In genomic region chr9:120856700-120857099, GRCh38 we compare ENCODE assay signal across 11 cellular contexts. TPM values are rescaled to one million over a fixed set of nuclear protein-coding genes. Genes with fewer than 3 reads are reported as not detected.
DNase-seq lines count a peak whose midpoint lies in the region; TF ChIP-seq lines count a peak whose summit lies in the region.
"Had no signal": no experiment of that assay in that cellular context is flagged by ENCODE, and none has a peak within 500 bp of the region (broad histone marks: within the 10 kb centered on the region; RNA-seq: fewer than 3 reads in every experiment).

No MANE protein-coding gene starts in this region.

- POLR2A ChIA-PET in CD4-positive, alpha-beta memory T cell (lab: Charles Lee; ENCODE audit: partially characterized antibody), result interaction anchor here (0.9 to 74.5 kb wide), 5 partner anchors 10 to 64 kb away, joined by 4 to 5577 read pairs (median 19); partner anchors contain the start of gene TRAF1

- H3K79me2 ChIP-seq in osteoblast (ENCODE audit: insufficient read depth, low read length), result no peaks in the 10 kb centered on the region

- H3K27me3 ChIP-seq in CD4-positive, alpha-beta memory T cell (ENCODE audit: insufficient read depth, low read length), result no peaks in the 10 kb centered on the region
- H3K27me3 ChIP-seq in osteoblast (ENCODE audit: insufficient read depth, low read length), result no peaks in the 10 kb centered on the region

- H4K20me1 ChIP-seq in osteoblast (ENCODE audit: insufficient read depth, low read length), result no peaks in the 10 kb centered on the region

- peaks cover 0 to 3% (median under 1%) of the 10 kb centered on the region in 4 donors for H3K4me1 Mint-ChIP-seq in CD4-positive, alpha-beta memory T cell
- H3K4me1 Mint-ChIP-seq in endothelial cell (ENCODE audit: unreplicated experiment), result no peaks in the 10 kb centered on the region

- peaks cover 40 to 83% of the 10 kb centered on the region in 2 donors for H3K36me3 Mint-ChIP-seq in CD4-positive, alpha-beta memory T cell
- no peaks in the 10 kb centered on the region for H3K36me3 Mint-ChIP-seq in endothelial cell (ENCODE audit: low read depth, unreplicated experiment)

- H3K27me3 Mint-ChIP-seq in CD4-positive, alpha-beta memory T cell, result no peaks in the 10 kb centered on the region
- peaks cover 6% of the 10 kb centered on the region for H3K27me3 Mint-ChIP-seq in endothelial cell (ENCODE audit: unreplicated experiment)
- H3K27me3 Mint-ChIP-seq: CD4-positive, alpha-beta T cell had no signal

- no peak overlapping the region for H3K4me3 ChIP-seq in CD4-positive, alpha-beta memory T cell (ENCODE audit: low read length in 2 of 2)
- H3K4me3 ChIP-seq in osteoblast (ENCODE audit: insufficient read depth, low read length), result no peak overlapping the region
- H3K4me3 ChIP-seq: thoracic aorta had no signal

- no peaks in the 10 kb centered on the region for H3K9me3 ChIP-seq in CD4-positive, alpha-beta memory T cell (ENCODE audit: control insufficient read depth in 1 of 2, low read length in 2 of 2)
- no peaks in the 10 kb centered on the region for H3K9me3 ChIP-seq in osteoblast (ENCODE audit: low read depth, low read length)
- H3K9me3 ChIP-seq: thoracic aorta had no signal

- H3K4me1 ChIP-seq in CD4-positive, alpha-beta memory T cell (ENCODE audit: insufficient read depth, low read length), result no peaks in the 10 kb centered on the region
- no peaks in the 10 kb centered on the region for H3K4me1 ChIP-seq in osteoblast (ENCODE audit: insufficient read depth, low read length)

- CTCF ChIA-PET in CD4-positive, alpha-beta memory T cell (lab: Charles Lee; ENCODE audit: partially characterized antibody), result interaction anchor here (1.2 to 1.9 kb wide), 5 partner anchors 11 to 125 kb away, joined by 3 to 5 read pairs (median 3); no protein-coding TSS in a partner anchor

- no peak overlapping the region for H2AFZ ChIP-seq in osteoblast (ENCODE audit: low read length)

- no peak overlapping the region for H3K27ac ChIP-seq in CD4-positive, alpha-beta memory T cell (ENCODE audit: low read depth, low read length)
- no peak overlapping the region for H3K27ac ChIP-seq in osteoblast (ENCODE audit: low read depth, low read length)

- no peak overlapping the region for H3K4me3 Mint-ChIP-seq in CD4-positive, alpha-beta memory T cell
- no peak overlapping the region for H3K4me3 Mint-ChIP-seq in endothelial cell (ENCODE audit: unreplicated experiment)
- H3K4me3 Mint-ChIP-seq: CD4-positive, alpha-beta T cell; WTC11 had no signal

- peak overlapping the region in 4 of 7 donors; percentile 8 to 83 (median 40) for H3K27ac Mint-ChIP-seq in CD4-positive, alpha-beta memory T cell
- no peak overlapping the region for H3K27ac Mint-ChIP-seq in endothelial cell (ENCODE audit: unreplicated experiment)
- H3K27ac Mint-ChIP-seq: CD4-positive, alpha-beta T cell; WTC11 had no signal

- H3K9me3 Mint-ChIP-seq in CD4-positive, alpha-beta memory T cell, result no peaks in the 10 kb centered on the region
- no peaks in the 10 kb centered on the region for H3K9me3 Mint-ChIP-seq in endothelial cell (ENCODE audit: unreplicated experiment)
- H3K9me3 Mint-ChIP-seq: CD4-positive, alpha-beta T cell; WTC11 had no signal

- no peak overlapping the region for H3K4me2 ChIP-seq in osteoblast (ENCODE audit: insufficient read depth, low read length)

- intact Hi-C loops in CD4-positive, alpha-beta memory T cell (cut with micrococcal nuclease), result no loop called here

- H3K36me3 ChIP-seq in CD4-positive, alpha-beta memory T cell (ENCODE audit: insufficient read depth, low read length), result peaks cover 59% of the 10 kb centered on the region
- H3K36me3 ChIP-seq in osteoblast (ENCODE audit: insufficient read depth, low read length), result peaks cover 29% of the 10 kb centered on the region

- no peak for TF ChIP-seq CTCF in endothelial cell (IDR thresholded peaks at IDR 0.05; ENCODE audit: unreplicated experiment)
- no peak for TF ChIP-seq CTCF in osteoblast (IDR thresholded peaks at IDR 0.05; ENCODE audit: extremely low read depth, low read depth, low read length)

- DNase-seq in NCI-H1436 (lab: John Stamatoyannopoulos, UW), result peak; percentile 8
- DNase-seq in NCI-H1436 treated with DMSO at 0.1 percent for 48 hours (lab: John Stamatoyannopoulos, UW), result no peak
- DNase-seq in CD4-positive, alpha-beta memory T cell, result no peak
- peak; percentile 78 for DNase-seq in NCI-H2196 (lab: John Stamatoyannopoulos, UW; ENCODE audit: unreplicated experiment)
- peak; percentile 37 for DNase-seq in cerebellum (ENCODE audit: low spot score)
- no peak for DNase-seq in endothelial cell (ENCODE audit: low spot score)
- DNase-seq in RKO (ENCODE audit: low spot score), result no peak
- no peak for DNase-seq in osteoblast (ENCODE audit: insufficient read length, low spot score, missing footprints)
- DNase-seq: CD4-positive, alpha-beta T cell had no signal

RNA-seq across cellular contexts. Expression of gene PSMD5, which starts 14.0 kb away (rescaled TPM):
- 10 to 100 TPM; 46.4 to 59.0 TPM for total RNA-seq in CD4-positive, alpha-beta memory T cell
- 10 to 100 TPM; 23.1 to 25.7 TPM for polyA plus RNA-seq in CD4-positive, alpha-beta memory T cell
- total RNA-seq in cerebellum (25.8 TPM), endothelial cell (ENCODE audit: unreplicated experiment) (42.9 TPM), osteoblast (32.6 and 34.2 TPM in 2 replicates)

RNA-seq across cellular contexts. Expression of gene PHF19, which starts 20.3 kb away (rescaled TPM):
- 100 to 1,000 TPM; 194 to 201 TPM for total RNA-seq in CD4-positive, alpha-beta memory T cell
- polyA plus RNA-seq in CD4-positive, alpha-beta memory T cell, result 10 to 100 TPM; 15.4 to 17.8 TPM
- total RNA-seq in cerebellum, result 20.5 TPM
- 10.0 TPM for total RNA-seq in endothelial cell (ENCODE audit: unreplicated experiment)
- total RNA-seq in osteoblast, result 13.8 and 16.6 TPM in 2 replicates

Comparison
In these comparisons a context has a peak if more than half of its experiments do, and no peak if none do; other contexts are left out.
1. DNase-seq: peak in NCI-H1436 (single experiment), NCI-H2196 (single experiment) and cerebellum (single experiment); none in NCI-H1436 treated with DMSO at 0.1 percent for 48 hours (single experiment), CD4-positive, alpha-beta memory T cell (0 of 5), endothelial cell (single experiment), RKO (single experiment) and osteoblast (single experiment).